Comparison of ENCODE assay signal across 8 cellular contexts in the genomic region with DNA sequence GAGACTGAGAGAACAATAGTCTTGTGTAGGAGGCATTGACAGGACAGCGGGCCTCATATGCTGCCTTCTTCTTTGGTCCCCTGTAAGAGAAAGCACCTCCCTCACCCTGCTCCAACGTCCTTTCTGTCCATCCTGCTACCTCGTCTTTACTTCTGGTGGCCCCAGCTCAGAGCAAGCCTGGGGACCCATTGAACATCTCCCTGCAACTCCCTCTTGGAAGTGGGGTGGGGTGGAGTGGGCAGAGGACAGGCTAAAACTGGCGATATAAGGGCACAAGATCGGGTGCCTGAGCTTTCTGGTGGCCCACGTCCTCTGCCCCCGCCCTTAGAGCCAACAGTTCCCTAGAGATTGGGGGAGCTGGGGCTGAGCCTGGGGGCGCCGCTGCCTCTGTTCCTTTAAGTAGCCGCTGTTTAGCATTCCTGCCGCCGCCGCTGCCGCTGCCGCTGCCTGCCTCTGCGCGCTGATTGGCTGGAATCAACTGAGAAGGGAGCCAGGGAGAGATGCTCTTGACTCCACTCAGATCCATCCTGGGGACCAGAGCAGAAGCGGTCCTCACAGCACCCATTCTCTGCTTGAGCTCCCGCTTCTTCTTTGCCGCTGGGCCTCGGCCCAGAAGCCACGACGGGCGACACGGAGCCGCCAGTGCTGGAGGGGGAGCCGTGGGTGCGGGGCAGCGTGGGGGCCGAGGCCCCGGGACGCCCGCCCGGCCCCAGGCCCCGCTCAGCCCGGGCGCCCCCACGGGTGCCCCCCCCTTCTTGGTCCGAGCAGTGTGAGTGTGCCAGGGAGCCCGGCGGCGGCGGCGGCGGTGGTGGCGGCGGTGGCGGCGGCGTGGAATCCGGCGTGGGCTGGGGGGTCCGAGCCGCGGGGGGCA. TPM values are rescaled to one million over a fixed set of nuclear protein-coding genes. Genes with fewer than 3 reads are reported as not detected.
DNase-seq lines count a peak whose midpoint lies in the region; ATAC-seq and TF ChIP-seq lines count a peak whose summit lies in the region.

A gene (plus strand): TSS at position 510 of the 871 bp plus-strand sequence. CDS start 367 bp downstream, outside the sequence.

- POLR2A ChIA-PET in AG04449 (lab: Yijun Ruan, JAX) = no interaction called here

- no peaks in the 10 kb centered on the region for H3K9me3 ChIP-seq in SJCRH30 (replicated peaks)

- peaks cover 0 to 18% of the 10 kb centered on the region in 2 donors for H3K27me3 Mint-ChIP-seq in effector memory CD8-positive, alpha-beta T cell

- DNase-seq in AG04449 (ENCODE audit: low read depth, low spot score) = no peak
- DNase-seq in SJCRH30 = peak; percentile 48 to 59
- DNase-seq in effector memory CD8-positive, alpha-beta T cell = peak in 1 of 3 experiments; percentile 14
- DNase-seq in middle frontal gyrus (ENCODE audit: extremely low spot score, low spot score) = peak; percentile 44

- peaks cover 8% of the 10 kb centered on the region for H3K27me3 ChIP-seq in SJCRH30

- H3K4me3 Mint-ChIP-seq in effector memory CD8-positive, alpha-beta T cell = peak within 1 kb of the TSS; percentile 50 to 64

- H3K4me3 ChIP-seq in AG04449 (ENCODE audit: low read depth, low read length) (peak within 1 kb of the TSS; percentile 39), SJCRH30 (no peak within 1 kb of the TSS)

- H3K27ac Mint-ChIP-seq in effector memory CD8-positive, alpha-beta T cell = no peak within 1 kb of the TSS

- CTCF ChIA-PET in AG04449 (lab: Yijun Ruan, JAX) = interaction anchor here (0.8 to 3.0 kb wide), 4 partner anchors 7 to 110 kb away, joined by 3 to 19 read pairs (median 17); no protein-coding TSS in a partner anchor

- H3K36me3 Mint-ChIP-seq in effector memory CD8-positive, alpha-beta T cell (ENCODE audit: insufficient read depth) = no peaks in the 10 kb centered on the region

- no peak for TF ChIP-seq CTCF in AG04449 (IDR thresholded peaks at IDR 0.05; ENCODE audit: insufficient read depth, low read length, missing control alignments)

- no peaks in the 10 kb centered on the region for H3K36me3 ChIP-seq in SJCRH30

- H3K27ac ChIP-seq in SJCRH30 = no peak within 1 kb of the TSS

- no peaks in the 10 kb centered on the region for H3K9me3 Mint-ChIP-seq in effector memory CD8-positive, alpha-beta T cell

- ATAC-seq in GM19397 (IDR thresholded peaks at IDR 0.05; ENCODE audit: unreplicated experiment) = peak; percentile 48
- ATAC-seq in effector memory CD8-positive, alpha-beta T cell (replicated peaks) = peak; percentile 69
- no peak for ATAC-seq in HG02884 (IDR thresholded peaks at IDR 0.05; ENCODE audit: unreplicated experiment)
- ATAC-seq in HG02870 (IDR thresholded peaks at IDR 0.05; ENCODE audit: unreplicated experiment) = no peak
- no peak for ATAC-seq in GM21723 (IDR thresholded peaks at IDR 0.05; ENCODE audit: unreplicated experiment)

- H3K4me1 Mint-ChIP-seq in effector memory CD8-positive, alpha-beta T cell (ENCODE audit: low read depth in 2 of 2) = peaks cover 0 to 7% of the 10 kb centered on the region in 2 donors

- no peaks in the 10 kb centered on the region for H3K4me1 ChIP-seq in SJCRH30

RNA-seq across cellular contexts. Expression of the gene that starts here (rescaled TPM):
- total RNA-seq in SJCRH30 (2014; rRNA removed; shearing (Covaris generic)) = 50.1 and 67.5 TPM in 2 replicates

Comparison
In these comparisons a context has a peak if more than half of its experiments do, and no peak if none do; other contexts are left out.
1. ATAC-seq: peak in GM19397 (single experiment) and effector memory CD8-positive, alpha-beta T cell (single experiment); none in HG02884 (single experiment), HG02870 (single experiment) and GM21723 (single experiment).